Comparison of ENCODE assay signal across 9 cellular contexts in the genomic region with DNA sequence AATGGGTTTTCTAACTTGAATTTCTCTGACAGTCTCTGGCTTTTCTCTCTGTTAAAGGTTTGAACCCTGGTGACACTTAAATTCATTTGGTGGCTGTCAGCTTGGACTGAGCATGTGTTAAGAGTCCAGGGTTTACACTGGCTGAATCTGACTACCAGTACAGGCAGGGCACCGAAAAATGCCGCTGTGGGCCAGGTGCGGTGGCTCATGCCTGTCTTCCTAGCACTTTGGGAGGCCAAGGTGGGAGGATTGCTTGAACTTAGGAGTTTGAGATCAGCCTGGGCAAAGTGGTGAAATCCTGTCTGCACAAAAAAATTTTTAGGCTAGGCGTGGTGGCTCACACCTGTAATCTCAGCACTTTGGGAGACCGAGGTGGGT. TPM values are rescaled to one million over a fixed set of nuclear protein-coding genes. Genes with fewer than 3 reads are reported as not detected.
DNase-seq lines count a peak whose midpoint lies in the region; ATAC-seq, FAIRE-seq and TF ChIP-seq lines count a peak whose summit lies in the region.
"Had no signal": no experiment of that assay in that cellular context is flagged by ENCODE, and none has a peak within 500 bp of the region (broad histone marks: within the 10 kb centered on the region; RNA-seq: fewer than 3 reads in every experiment).

No MANE protein-coding gene starts in this region.

- ATAC-seq in Right ventricle myocardium superior (ENCODE audit: poor library complexity) (no peak), left lung (no peak), GM18873 (IDR thresholded peaks at IDR 0.05; ENCODE audit: low FRiP score, unreplicated experiment) (no peak)

- H3K79me2 ChIP-seq in astrocyte (ENCODE audit: insufficient read depth, low read length): peaks cover 69% of the 10 kb centered on the region

- H3K36me3 ChIP-seq in cardiac muscle cell (peaks cover 4% of the 10 kb centered on the region), astrocyte (ENCODE audit: insufficient read depth, low read length) (peaks cover 19% of the 10 kb centered on the region), left lung (peaks cover 0 to 39% of the 10 kb centered on the region in 2 donors), transverse colon (no peaks in the 10 kb centered on the region)

- H3K27me3 Mint-ChIP-seq in astrocyte (ENCODE audit: low read depth, unreplicated experiment): no peaks in the 10 kb centered on the region

- H3K4me3 Mint-ChIP-seq in astrocyte (ENCODE audit: unreplicated experiment): peak overlapping the region; percentile 97

- H3K9me3 Mint-ChIP-seq in astrocyte (ENCODE audit: unreplicated experiment): no peaks in the 10 kb centered on the region

- TF ChIP-seq EP300 in transverse colon (IDR thresholded peaks at IDR 0.05; ENCODE audit: low read depth): no peak

- H3K27me3 ChIP-seq in cardiac muscle cell (no peaks in the 10 kb centered on the region), astrocyte (ENCODE audit: insufficient read depth, low read length) (no peaks in the 10 kb centered on the region), left lung (no peaks in the 10 kb centered on the region), transverse colon (no peaks in the 10 kb centered on the region)

- H3K4me1 Mint-ChIP-seq in astrocyte (ENCODE audit: low read depth, unreplicated experiment): peaks cover 23% of the 10 kb centered on the region

- in situ Hi-C loops in transverse colon (cut with MboI; ENCODE audit: low pct_ligation_motif_present in 1 of 4, low pct_unique_long_range_greater_than_20kb in 1 of 4, low sequenced_read_pairs in 3 of 4): loop anchor here (25.0 kb wide), 3 partner anchors 275 to 775 kb away; partner anchors contain the start of genes CISH (in 2 of the 4), MAPKAPK3 (in 2 of the 4) and TEX264 (in 1 of the 4)

- DNase-seq in cardiac muscle cell (ENCODE audit: low read depth in 1 of 2, low spot score in 1 of 2) (no peak), Right ventricle myocardium superior (no peak), astrocyte (ENCODE audit: low read depth) (no peak), left lung (no peak), transverse colon (no peak), NCI-H526 (lab: John Stamatoyannopoulos, UW) (no peak), NCI-H2081 (lab: John Stamatoyannopoulos, UW) (no peak)
- DNase-seq: retina had no signal

- no peaks in the 10 kb centered on the region for H3K9me3 ChIP-seq in cardiac muscle cell (ENCODE audit: low read depth)
- no peaks in the 10 kb centered on the region for H3K9me3 ChIP-seq in astrocyte (ENCODE audit: insufficient read depth, low read depth, low read length)
- H3K9me3 ChIP-seq in left lung: no peaks in the 10 kb centered on the region
- no peaks in the 10 kb centered on the region for H3K9me3 ChIP-seq in transverse colon

- H4K20me1 ChIP-seq in astrocyte (ENCODE audit: insufficient read depth, low read length): peaks cover 50% of the 10 kb centered on the region

- H3K4me3 ChIP-seq in cardiac muscle cell: no peak overlapping the region
- peak overlapping the region; percentile 99 for H3K4me3 ChIP-seq in astrocyte (ENCODE audit: insufficient read depth, low read depth, low read length)
- H3K4me3 ChIP-seq in left lung: peak overlapping the region; percentile 64 to 89
- peak overlapping the region in 1 of 4 donors; percentile 91 for H3K4me3 ChIP-seq in transverse colon

- H3K4me2 ChIP-seq in astrocyte (ENCODE audit: low read length): peak overlapping the region; percentile 90

- H3K36me3 Mint-ChIP-seq in astrocyte (ENCODE audit: low read depth, unreplicated experiment): peaks cover 8% of the 10 kb centered on the region

- H3K27ac ChIP-seq in cardiac muscle cell (peak overlapping the region; percentile 22), astrocyte (ENCODE audit: low read depth, low read length) (no peak overlapping the region), left lung (peak overlapping the region in 1 of 2 donors; percentile 95), transverse colon (peak overlapping the region; percentile 93 to 94 (median 93))

- peak overlapping the region; percentile 100 for H3K9ac ChIP-seq in astrocyte (ENCODE audit: low read length)

- 82 to 88% methylated on average over 2 to 5 of the region's 5 CpGs for WGBS in transverse colon (ENCODE audit: low coverage in 1 of 2), 2 donors

- FAIRE-seq in astrocyte (lab: Jason Lieb, UNC): no peak

- TF ChIP-seq CTCF in cardiac muscle cell (IDR thresholded peaks at IDR 0.05; ENCODE audit: low read depth, low read length): no peak
- TF ChIP-seq CTCF in astrocyte (IDR thresholded peaks at IDR 0.05; ENCODE audit: insufficient read depth, low read depth, low read length): no peak
- TF ChIP-seq CTCF in left lung (IDR thresholded peaks at IDR 0.05): no peak
- no peak for TF ChIP-seq CTCF in transverse colon (IDR thresholded peaks at IDR 0.05)

- peaks cover 13% of the 10 kb centered on the region for H3K4me1 ChIP-seq in cardiac muscle cell (ENCODE audit: low read depth)
- peaks cover 40% of the 10 kb centered on the region for H3K4me1 ChIP-seq in astrocyte (ENCODE audit: insufficient read depth, low read length)
- peaks cover 35 to 61% of the 10 kb centered on the region in 2 donors for H3K4me1 ChIP-seq in left lung
- H3K4me1 ChIP-seq in transverse colon: peaks cover 13 to 62% (median 56%) of the 10 kb centered on the region in 4 donors

- H2AFZ ChIP-seq in astrocyte (ENCODE audit: low read depth, low read length): no peak overlapping the region

- intact Hi-C loops in Right ventricle myocardium superior (cut with DNase I): loop anchor here (5.0 to 10.0 kb wide), 2 partner anchors 298 to 770 kb away; partner anchors contain the start of gene MAPKAPK3
- intact Hi-C loops in left lung (cut with DNase I): no loop called here
- intact Hi-C loops in transverse colon (cut with DNase I; ENCODE audit: low total_unique reads): no loop called here

- no peak for TF ChIP-seq POLR2A in transverse colon (IDR thresholded peaks at IDR 0.05)

- no peak overlapping the region for H3K27ac Mint-ChIP-seq in astrocyte (ENCODE audit: unreplicated experiment)

RNA-seq across cellular contexts. Expression of gene MANF, which starts 1.8 kb away (rescaled TPM):
- 55.6 and 180 TPM in 2 replicates for total RNA-seq in cardiac muscle cell
- 66.9 and 163 TPM in 2 replicates for polyA plus RNA-seq in cardiac muscle cell
- total RNA-seq in Right ventricle myocardium superior: 41.1 TPM
- total RNA-seq in astrocyte: 125 and 131 TPM in 2 replicates
- 100 to 1,000 TPM; 109 to 187 TPM for total RNA-seq in left lung
- 10 to 100 TPM; 15.7 to 56.2 (median 26.6) TPM for total RNA-seq in transverse colon

RNA-seq across cellular contexts. Expression of gene RBM15B, which starts 4.2 kb away (rescaled TPM):
- total RNA-seq in cardiac muscle cell (44.1 and 55.8 TPM in 2 replicates), Right ventricle myocardium superior (9.9 TPM), astrocyte (23.5 and 24.3 TPM in 2 replicates), left lung (10 to 100 TPM; 25.2 to 26.9 TPM), transverse colon (10 to 100 TPM; 19.1 to 69.9 (median 28.0) TPM)
- 37.9 and 49.2 TPM in 2 replicates for polyA plus RNA-seq in cardiac muscle cell
